ENCODE assay signal across 10 cellular contexts in genomic region chr1:88985692-88986091, GRCh38. TPM values are rescaled to one million over a fixed set of nuclear protein-coding genes. Genes with fewer than 3 reads are reported as not detected.
DNase-seq lines count a peak whose midpoint lies in the region; ATAC-seq and TF ChIP-seq lines count a peak whose summit lies in the region.
"Had no signal": no experiment of that assay in that cellular context is flagged by ENCODE, and none has a peak within 500 bp of the region (broad histone marks: within the 10 kb centered on the region; RNA-seq: fewer than 3 reads in every experiment).

No MANE protein-coding gene starts in this region.

- H3K79me2 ChIP-seq in neural progenitor cell (ENCODE audit: low read depth) = peaks cover 100% of the 10 kb centered on the region

- CTCF ChIA-PET in WTC11 (lab: Charles Lee) = interaction anchor here (3.1 kb wide), 1 partner anchor 11 kb away, joined by 25 read pairs; no protein-coding TSS in a partner anchor

- no peak for TF ChIP-seq CTCF in WTC11 (IDR thresholded peaks at IDR 0.05)
- no peak for TF ChIP-seq CTCF in foreskin keratinocyte (conservative IDR thresholded peaks at IDR 0.05)
- TF ChIP-seq CTCF in neural progenitor cell (IDR thresholded peaks at IDR 0.05) = no peak

- no peaks in the 10 kb centered on the region for H3F3A ChIP-seq in neural progenitor cell (ENCODE audit: low read depth)

- H3K27me3 ChIP-seq in foreskin keratinocyte = no peaks in the 10 kb centered on the region
- no peaks in the 10 kb centered on the region for H3K27me3 ChIP-seq in neural progenitor cell

- H3K4me2 ChIP-seq in neural progenitor cell = no peak overlapping the region
- H3K4me2 ChIP-seq: KMS-11 had no signal

- peaks cover 40% of the 10 kb centered on the region for H4K20me1 ChIP-seq in neural progenitor cell (ENCODE audit: low read depth)

- H3K27me3 Mint-ChIP-seq in WTC11 (ENCODE audit: low read depth) = no peaks in the 10 kb centered on the region
- H3K27me3 Mint-ChIP-seq in neural progenitor cell (ENCODE audit: insufficient read depth, low read depth) = peaks cover 2% of the 10 kb centered on the region

- H3K4me1 ChIP-seq in foreskin keratinocyte = peaks cover 21% of the 10 kb centered on the region
- peaks cover 7% of the 10 kb centered on the region for H3K4me1 ChIP-seq in neural progenitor cell

- POLR2A ChIA-PET in WTC11 (lab: Charles Lee) = no interaction called here

- H3K4me1 Mint-ChIP-seq in WTC11 = peaks cover 32% of the 10 kb centered on the region
- H3K4me1 Mint-ChIP-seq in neural progenitor cell = no peaks in the 10 kb centered on the region

- ATAC-seq in WTC11 (no peak), foreskin keratinocyte (peak; percentile 70)
- ATAC-seq in stimulated activated naive CD8-positive, alpha-beta T cell treated with anti-CD3 and anti-CD28 coated beads, Interleukin-15, Interleukin-2, amounts not matched to agents 100 U/mL and 50 U/mL, for 24 hours = peak; percentile 64

- H3K4me3 ChIP-seq in neural progenitor cell = no peak overlapping the region

- peak; percentile 7 for DNase-seq in HT-29 (ENCODE audit: low spot score)
- DNase-seq in WTC11 (ENCODE audit: low spot score) = no peak
- DNase-seq in foreskin keratinocyte = peak in 1 of 2 donors; percentile 44
- DNase-seq in stimulated activated naive CD8-positive, alpha-beta T cell treated with anti-CD3 and anti-CD28 coated beads, Interleukin-15, Interleukin-2, amounts not matched to agents 100 U/mL and 50 U/mL, for 24 hours = no peak
- DNase-seq in GM03348 (ENCODE audit: low spot score) = no peak
- DNase-seq in neural progenitor cell (ENCODE audit: low spot score) = no peak
- no peak for DNase-seq in SW 1271 (lab: John Stamatoyannopoulos, UW)
- DNase-seq: activated CD4-positive, alpha-beta T cell treated with anti-CD3 and anti-CD28 coated beads for 1 hour; retina had no signal

- H3K36me3 Mint-ChIP-seq in WTC11 (peaks cover 39% of the 10 kb centered on the region), neural progenitor cell (peaks cover 83% of the 10 kb centered on the region)

- no peaks in the 10 kb centered on the region for H3K9me3 ChIP-seq in neural progenitor cell (ENCODE audit: low read depth)

- H3K4me3 Mint-ChIP-seq in WTC11 (no peak overlapping the region), neural progenitor cell (no peak overlapping the region)

- H3K27ac Mint-ChIP-seq in WTC11 = peak overlapping the region; percentile 64; the same call in 1 of the 2 replicates
- no peak overlapping the region for H3K27ac Mint-ChIP-seq in neural progenitor cell

- no peak overlapping the region for H3K9ac ChIP-seq in neural progenitor cell
- H3K9ac ChIP-seq: KMS-11 had no signal

- H3K9me3 Mint-ChIP-seq in WTC11 (0 out of 2 replicates have a peak, but pooled peaks cover 3% of the 10 kb centered on the region), neural progenitor cell (peaks cover 48% of the 10 kb centered on the region)

- H3K27ac ChIP-seq in foreskin keratinocyte (peak overlapping the region; percentile 70), neural progenitor cell (no peak overlapping the region)
- H3K27ac ChIP-seq: KMS-11 had no signal

- H2AFZ ChIP-seq in neural progenitor cell (replicated peaks) = no peak overlapping the region

- H3K36me3 ChIP-seq in neural progenitor cell = peaks cover 7% of the 10 kb centered on the region

TF ChIP-seq in WTC11, 78 proteins besides CTCF, POLR2A, EP300 and RAD21:
- TF ChIP-seq ATF1 (CRISPR knock-in tag; IDR thresholded peaks at IDR 0.05) (no peak), GRHL2 (CRISPR knock-in tag; IDR thresholded peaks at IDR 0.05; ENCODE audit: insufficient replicate concordance, severe bottlenecking) (no peak), E2F4 (CRISPR knock-in tag; IDR thresholded peaks at IDR 0.05; ENCODE audit: borderline replicate concordance, low read depth) (no peak), HMGA2 (CRISPR knock-in tag; IDR thresholded peaks at IDR 0.05) (no peak), RORB (CRISPR knock-in tag; IDR thresholded peaks at IDR 0.05) (no peak), FOXK1 (CRISPR knock-in tag; IDR thresholded peaks at IDR 0.05) (no peak), PRDM15 (CRISPR knock-in tag; IDR thresholded peaks at IDR 0.05) (no peak), SMAD3 (CRISPR knock-in tag; IDR thresholded peaks at IDR 0.05; ENCODE audit: borderline replicate concordance) (no peak)

RNA-seq across cellular contexts. Expression of gene KYAT3, which starts 6.7 kb away (rescaled TPM):
- 7.3 and 8.8 TPM in 2 replicates for total RNA-seq in HT-29 (2014; rRNA removed; shearing (Covaris generic))
- total RNA-seq in WTC11 (2021) (34.6 to 37.0 TPM (median 36.2 TPM) in 3 replicates), foreskin keratinocyte (22.9 and 28.0 TPM in 2 replicates), neural progenitor cell (ENCODE audit: low replicate concordance) (80.2 and 113 TPM in 2 replicates)
- 15.0 and 18.9 TPM in 2 replicates for polyA plus RNA-seq in foreskin keratinocyte

RNA-seq across cellular contexts. Expression of gene RBMXL1, which starts 6.7 kb away (rescaled TPM):
- 8.4 and 9.3 TPM in 2 replicates for total RNA-seq in HT-29 (2014; rRNA removed; shearing (Covaris generic))
- total RNA-seq in WTC11 (2021) (22.0 to 25.9 TPM (median 24.0 TPM) in 3 replicates), foreskin keratinocyte (11.8 and 13.3 TPM in 2 replicates), neural progenitor cell (ENCODE audit: low replicate concordance) (15.4 and 19.0 TPM in 2 replicates)
- polyA plus RNA-seq in foreskin keratinocyte = 3.3 and 4.5 TPM in 2 replicates

RNA-seq across cellular contexts. Expression of gene GBP3, which starts 37.0 kb away (rescaled TPM):
- 8.6 and 9.2 TPM in 2 replicates for total RNA-seq in HT-29 (2014; rRNA removed; shearing (Covaris generic))
- total RNA-seq in WTC11 (2021) (0.18 TPM in 2 of 3 replicates, not detected in the other), foreskin keratinocyte (19.6 and 32.8 TPM in 2 replicates), neural progenitor cell (ENCODE audit: low replicate concordance) (not detected in 2 replicates)
- 7.7 and 15.3 TPM in 2 replicates for polyA plus RNA-seq in foreskin keratinocyte
